ENCODE assay signal across 8 cellular contexts in genomic region chr20:46057856-46058655, GRCh38. TPM values are rescaled to one million over a fixed set of nuclear protein-coding genes. Genes with fewer than 3 reads are reported as not detected.
A peak's percentile ranks its signal among the peaks of the same experiment; 100 is the strongest.
DNase-seq lines count a peak whose midpoint lies in the region; ATAC-seq and TF ChIP-seq lines count a peak whose summit lies in the region.

No MANE protein-coding gene starts in this region.

- H3K36me3 Mint-ChIP-seq in activated B cell treated with CpG ODN at 0.5 μM for 24 hours (ENCODE audit: low read depth), result peaks cover 36% of the 10 kb centered on the region

- H3K4me3 ChIP-seq in parathyroid adenoma (ENCODE audit: low read depth, low read length), result no peak overlapping the region

- ATAC-seq in activated B cell treated with CpG ODN at 0.5 μM for 24 hours (ENCODE audit: low read depth) (peak; percentile 48), HG03025 (IDR thresholded peaks at IDR 0.05; ENCODE audit: low FRiP score, unreplicated experiment) (no peak), GM21381 (IDR thresholded peaks at IDR 0.05; ENCODE audit: unreplicated experiment) (no peak)

- TF ChIP-seq CTCF in activated B cell treated with CpG ODN at 0.5 μM for 24 hours (IDR thresholded peaks at IDR 0.05) (no peak), parathyroid adenoma (IDR thresholded peaks at IDR 0.05) (no peak)

- DNase-seq in GM04504 (ENCODE audit: low read depth), result peak; percentile 7
- no peak for DNase-seq in activated B cell treated with CpG ODN at 0.5 μM for 24 hours
- DNase-seq in glomerular visceral epithelial cell (ENCODE audit: extremely low spot score), result peak; percentile 13
- DNase-seq in activated effector memory CD4-positive, alpha-beta T cell treated with anti-CD3 and anti-CD28 coated beads, Interleukin-2, amount 50 U/mL, for 16 hours, result no peak
- DNase-seq in ACHN, result no peak

- no peak overlapping the region for H3K9ac ChIP-seq in parathyroid adenoma

- no peaks in the 10 kb centered on the region for H3K9me3 Mint-ChIP-seq in activated B cell treated with CpG ODN at 0.5 μM for 24 hours

- H3K27me3 Mint-ChIP-seq in activated B cell treated with CpG ODN at 0.5 μM for 24 hours, result peaks cover 29% of the 10 kb centered on the region

- no peak overlapping the region for H2AFZ ChIP-seq in parathyroid adenoma

- intact Hi-C loops in activated B cell treated with CpG ODN at 0.5 μM for 24 hours (cut with micrococcal nuclease), result loop anchor here (5.0 kb wide), 1 partner anchor 46 kb away; no protein-coding TSS in a partner anchor

- H3K27ac ChIP-seq in parathyroid adenoma, result no peak overlapping the region

- no peaks in the 10 kb centered on the region for H3K79me2 ChIP-seq in parathyroid adenoma

- H3K4me1 ChIP-seq in parathyroid adenoma, result no peaks in the 10 kb centered on the region

- peak overlapping the region; percentile 56 for H3K4me3 Mint-ChIP-seq in activated B cell treated with CpG ODN at 0.5 μM for 24 hours

- CTCF ChIA-PET in activated B cell treated with CpG ODN at 0.5 μM for 24 hours (lab: Charles Lee), result interaction anchor here (0.7 kb wide), 1 partner anchor 233 kb away, joined by 3 read pairs; no protein-coding TSS in a partner anchor

- no peaks in the 10 kb centered on the region for H3K27me3 ChIP-seq in parathyroid adenoma (ENCODE audit: control insufficient read depth, insufficient read depth, low read length)

- in situ Hi-C loops in ACHN (cut with HindIII; ENCODE audit: low pct_ligation_motif_present, low pct_unique_long_range_greater_than_20kb, low sequenced_read_pairs), result no loop called here

- no peaks in the 10 kb centered on the region for H3K9me3 ChIP-seq in parathyroid adenoma (ENCODE audit: control insufficient read depth, low read length)

- peaks cover 41% of the 10 kb centered on the region for H3K4me1 Mint-ChIP-seq in activated B cell treated with CpG ODN at 0.5 μM for 24 hours

- peak overlapping the region; percentile 34 for H3K4me2 ChIP-seq in parathyroid adenoma (ENCODE audit: low read length)

- H3K27ac Mint-ChIP-seq in activated B cell treated with CpG ODN at 0.5 μM for 24 hours, result no peak overlapping the region

- no peaks in the 10 kb centered on the region for H3K36me3 ChIP-seq in parathyroid adenoma (ENCODE audit: control insufficient read depth, insufficient read depth, low read length)

- POLR2A ChIA-PET in activated B cell treated with CpG ODN at 0.5 μM for 24 hours (lab: Charles Lee), result interaction anchor here (0.9 to 1.2 kb wide), 2 partner anchors 61 to 201 kb away, joined by 3 read pairs; partner anchors contain the start of genes ACOT8 and ZSWIM3

RNA-seq across cellular contexts. Expression of gene SLC12A5, which starts 29.0 kb away (rescaled TPM):
- not detected in 2 replicates for total RNA-seq in activated B cell treated with CpG ODN at 0.5 μM for 24 hours

RNA-seq across cellular contexts. Expression of gene NCOA5, which starts 31.7 kb away (rescaled TPM):
- total RNA-seq in activated B cell treated with CpG ODN at 0.5 μM for 24 hours, result 46.4 and 53.1 TPM in 2 replicates

RNA-seq across cellular contexts. Expression of gene MMP9, which starts 49.3 kb away (rescaled TPM):
- 2.0 and 2.3 TPM in 2 replicates for total RNA-seq in activated B cell treated with CpG ODN at 0.5 μM for 24 hours

Comparison
In these comparisons a context has a peak if more than half of its experiments do, and no peak if none do; other contexts are left out.
1. DNase-seq: peak in GM04504 (single experiment) and glomerular visceral epithelial cell (single experiment); none in activated B cell treated with CpG ODN at 0.5 μM for 24 hours (single experiment), activated effector memory CD4-positive, alpha-beta T cell treated with anti-CD3 and anti-CD28 coated beads, Interleukin-2, amount 50 U/mL, for 16 hours (single experiment) and ACHN (single experiment).